Comparison of ENCODE assay signal across 19 cellular contexts in the genomic region with DNA sequence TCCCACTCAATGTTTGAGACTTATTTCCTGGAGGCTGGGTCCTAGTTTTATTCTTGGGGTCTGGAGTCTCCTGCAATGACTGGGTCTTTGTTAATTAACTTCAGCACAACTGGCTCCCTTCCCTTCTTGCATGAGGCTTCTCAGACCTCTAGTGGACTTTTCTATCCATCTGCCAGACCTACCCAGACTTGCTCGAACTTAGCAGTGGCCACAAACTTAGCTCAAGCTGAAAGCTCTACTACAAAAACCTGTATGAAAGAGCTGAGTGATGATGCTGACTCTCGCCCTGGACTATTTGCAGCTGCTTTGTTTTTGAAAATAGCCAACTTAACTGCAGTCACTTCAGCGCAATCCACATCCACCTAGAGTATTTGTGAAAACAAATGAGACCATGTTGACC. TPM values are rescaled to one million over a fixed set of nuclear protein-coding genes. Genes with fewer than 3 reads are reported as not detected.
DNase-seq lines count a peak whose midpoint lies in the region; ATAC-seq and TF ChIP-seq lines count a peak whose summit lies in the region.
"Had no signal": no experiment of that assay in that cellular context is flagged by ENCODE, and none has a peak within 500 bp of the region (broad histone marks: within the 10 kb centered on the region; RNA-seq: fewer than 3 reads in every experiment).

No MANE protein-coding gene starts in this region.

- H3K18ac ChIP-seq in H9 (ENCODE audit: insufficient read length, low read depth, low read length): no peak overlapping the region

- no peaks in the 10 kb centered on the region; the same call in 1 of the 2 replicates for H3K27me3 Mint-ChIP-seq in H9 (ENCODE audit: low read depth)
- no peaks in the 10 kb centered on the region for H3K27me3 Mint-ChIP-seq in stimulated activated memory B cell treated with anti-CD40 and anti-IgM and Interleukin-4, amounts not matched to agents 10 μg/mL and 1 μg/mL and 100 μg/mL, for 72 hours
- H3K27me3 Mint-ChIP-seq in naive thymus-derived CD8-positive, alpha-beta T cell: no peaks in the 10 kb centered on the region

- in situ Hi-C loops in ACHN (cut with HindIII; ENCODE audit: low pct_ligation_motif_present, low pct_unique_long_range_greater_than_20kb, low sequenced_read_pairs): no loop called here

- peak overlapping the region in 2 of 3 experiments; percentile 15 to 71; a peak in 2 of 7 replicates for H3K27ac Mint-ChIP-seq in H9
- H3K27ac Mint-ChIP-seq in stimulated activated memory B cell treated with anti-CD40 and anti-IgM and Interleukin-4, amounts not matched to agents 10 μg/mL and 1 μg/mL and 100 μg/mL, for 72 hours: peak overlapping the region; percentile 76
- H3K27ac Mint-ChIP-seq in naive thymus-derived CD8-positive, alpha-beta T cell: no peak overlapping the region
- H3K27ac Mint-ChIP-seq: CD8-positive, alpha-beta T cell had no signal

- no peak overlapping the region for H3K9ac ChIP-seq in H9 (ENCODE audit: extremely low read depth, insufficient read length, low read length)
- H3K9ac ChIP-seq: BLaER1 had no signal

- H2AK5ac ChIP-seq in H9 (ENCODE audit: insufficient read length, low read length): no peak overlapping the region

- no peak overlapping the region for H3K14ac ChIP-seq in H9 (ENCODE audit: insufficient read depth, low read length)

- no peak overlapping the region for H2BK120ac ChIP-seq in H9 (ENCODE audit: low read depth, low read length, poor library complexity, severe bottlenecking)

- H3K27ac ChIP-seq in H9 (ENCODE audit: insufficient read length, low read depth, low read length) (no peak overlapping the region), OCI-LY7 (ENCODE audit: low read depth, low read length, poor library complexity, severe bottlenecking) (no peak overlapping the region)
- H3K27ac ChIP-seq: BLaER1, HL-60, RWPE1 had no signal

- no peak overlapping the region for H3K4me3 ChIP-seq in OCI-LY7 (ENCODE audit: low read depth, low read length, poor library complexity, severe bottlenecking)
- H3K4me3 ChIP-seq: BLaER1 had no signal

- H4K8ac ChIP-seq in H9 (replicated peaks; ENCODE audit: insufficient read length, low read depth, low read length): no peak overlapping the region

- no peak overlapping the region for H3K56ac ChIP-seq in H9 (ENCODE audit: insufficient read length, low read depth, low read length)

- CTCF ChIA-PET in OCI-LY7 (lab: Charles Lee; ENCODE audit: unreplicated experiment): interaction anchor here (1.2 kb wide), 1 partner anchor 85 kb away, joined by 3 read pairs; no protein-coding TSS in a partner anchor

- H3K79me2 ChIP-seq in H9 (ENCODE audit: insufficient read depth, low read length) (no peaks in the 10 kb centered on the region), OCI-LY7 (ENCODE audit: insufficient read depth, low read depth, low read length) (no peaks in the 10 kb centered on the region)

- no peak overlapping the region for H3K23ac ChIP-seq in H9 (ENCODE audit: insufficient read length, low read depth, low read length)

- H4K20me1 ChIP-seq in H9 (ENCODE audit: control insufficient read depth, insufficient read depth, insufficient read length) (no peaks in the 10 kb centered on the region), OCI-LY7 (ENCODE audit: insufficient read depth, low read length) (no peaks in the 10 kb centered on the region)
- H4K20me1 ChIP-seq: BLaER1 had no signal

- no peak overlapping the region for H3K4me3 Mint-ChIP-seq in H9
- H3K4me3 Mint-ChIP-seq in stimulated activated memory B cell treated with anti-CD40 and anti-IgM and Interleukin-4, amounts not matched to agents 10 μg/mL and 1 μg/mL and 100 μg/mL, for 72 hours: peak overlapping the region; percentile 26
- no peak overlapping the region for H3K4me3 Mint-ChIP-seq in naive thymus-derived CD8-positive, alpha-beta T cell
- H3K4me3 Mint-ChIP-seq: CD8-positive, alpha-beta T cell had no signal

- no peak overlapping the region for H4K5ac ChIP-seq in H9 (ENCODE audit: insufficient read length, low read depth, low read length)

- no peaks in the 10 kb centered on the region for H3K4me1 ChIP-seq in H9 (ENCODE audit: insufficient read depth, low read length)
- no peaks in the 10 kb centered on the region for H3K4me1 ChIP-seq in OCI-LY7 (ENCODE audit: insufficient read depth, low read length, poor library complexity, severe bottlenecking)
- H3K4me1 ChIP-seq: BLaER1 had no signal

- no peak overlapping the region for H4K91ac ChIP-seq in H9 (ENCODE audit: insufficient read length, low read depth, low read length)

- no peak overlapping the region for H3T11ph ChIP-seq in H9 (ENCODE audit: low read length)

- TF ChIP-seq CTCF in H9 (conservative IDR thresholded peaks at IDR 0.05) (no peak), OCI-LY7 (conservative IDR thresholded peaks at IDR 0.05; ENCODE audit: low read length) (no peak)

- no peak overlapping the region for H2BK5ac ChIP-seq in H9 (ENCODE audit: insufficient read length, low read length)

- H3K36me3 Mint-ChIP-seq in H9 (ENCODE audit: insufficient read depth in 1 of 3, low read depth in 3 of 3): no peaks in the 10 kb centered on the region
- no peaks in the 10 kb centered on the region for H3K36me3 Mint-ChIP-seq in stimulated activated memory B cell treated with anti-CD40 and anti-IgM and Interleukin-4, amounts not matched to agents 10 μg/mL and 1 μg/mL and 100 μg/mL, for 72 hours
- H3K36me3 Mint-ChIP-seq in naive thymus-derived CD8-positive, alpha-beta T cell: no peaks in the 10 kb centered on the region
- H3K36me3 Mint-ChIP-seq: CD8-positive, alpha-beta T cell had no signal

- DNase-seq in H9 (no peak), OCI-LY7 (ENCODE audit: low spot score) (no peak), superior temporal gyrus (ENCODE audit: extremely low spot score) (no peak), NCI-H510A treated with DMSO at 0.1 percent for 48 hours (lab: John Stamatoyannopoulos, UW) (no peak), ACHN (no peak)
- no peak for DNase-seq in naive thymus-derived CD8-positive, alpha-beta T cell
- DNase-seq: CD8-positive, alpha-beta T cell; DND-41; MV-4-11; NCI-H1417 treated with DMSO at 0.1 percent for 48 hours; NCI-H1930; NCI-H446; NK-92 treated with Interleukin-12 subunit alpha and Interleukin-12 subunit beta, amount 100 ng/mL, for 24 hours; PC-3 had no signal

- no peaks in the 10 kb centered on the region for H3K9me3 Mint-ChIP-seq in H9
- H3K9me3 Mint-ChIP-seq in stimulated activated memory B cell treated with anti-CD40 and anti-IgM and Interleukin-4, amounts not matched to agents 10 μg/mL and 1 μg/mL and 100 μg/mL, for 72 hours: no peaks in the 10 kb centered on the region
- H3K9me3 Mint-ChIP-seq in naive thymus-derived CD8-positive, alpha-beta T cell: no peaks in the 10 kb centered on the region
- H3K9me3 Mint-ChIP-seq: CD8-positive, alpha-beta T cell had no signal

- no CpG with 5 or more reads among the region's 3 CpGs for WGBS in H9 (ENCODE audit: extremely low coverage, insufficient read length, low lambda C conversion rate)

- no peaks in the 10 kb centered on the region for H3K27me3 ChIP-seq in H9 (ENCODE audit: insufficient read depth, low read length)
- H3K27me3 ChIP-seq: BLaER1 had no signal

- H3K4me2 ChIP-seq in H9 (ENCODE audit: insufficient read depth, insufficient read length, low read length) (no peak overlapping the region), OCI-LY7 (ENCODE audit: low read length) (no peak overlapping the region)
- H3K4me2 ChIP-seq: BLaER1 had no signal

- no peak overlapping the region for H2BK15ac ChIP-seq in H9 (ENCODE audit: low read depth, low read length)

- BruUV-seq in OCI-LY7 (replicated peaks; lab: Mats Ljungman, UMichigan): no TSS peak

- no peaks in the 10 kb centered on the region for H3K79me1 ChIP-seq in H9 (ENCODE audit: insufficient read depth, low read depth, low read length, poor library complexity, severe bottlenecking)

- H3K4me1 Mint-ChIP-seq in H9: peaks cover 3 to 7% of the 10 kb centered on the region in 2 experiments
- H3K4me1 Mint-ChIP-seq in stimulated activated memory B cell treated with anti-CD40 and anti-IgM and Interleukin-4, amounts not matched to agents 10 μg/mL and 1 μg/mL and 100 μg/mL, for 72 hours: peaks cover 43% of the 10 kb centered on the region
- H3K4me1 Mint-ChIP-seq in naive thymus-derived CD8-positive, alpha-beta T cell: peaks cover 0 to 19% (median 0%) of the 10 kb centered on the region in 4 donors

- H3K9me2 ChIP-seq in OCI-LY7 (ENCODE audit: insufficient read depth, low read length): no peaks in the 10 kb centered on the region

- no peaks in the 10 kb centered on the region for H3K23me2 ChIP-seq in H9 (ENCODE audit: insufficient read length, low read depth, low read length, poor library complexity, severe bottlenecking)

- H2BK20ac ChIP-seq in H9 (ENCODE audit: low read depth, low read length, poor library complexity, severe bottlenecking): no peak overlapping the region

- no peak overlapping the region for H3K4ac ChIP-seq in H9 (ENCODE audit: low read depth, low read length)

- no peaks in the 10 kb centered on the region for H3K36me3 ChIP-seq in OCI-LY7 (ENCODE audit: insufficient read depth, low read length)
- H3K36me3 ChIP-seq: BLaER1 had no signal

- H3K9me3 ChIP-seq in H9 (ENCODE audit: control insufficient read depth, low read depth, low read length) (no peaks in the 10 kb centered on the region), OCI-LY7 (ENCODE audit: low read length) (no peaks in the 10 kb centered on the region)
- H3K9me3 ChIP-seq: BLaER1 had no signal

- POLR2A ChIA-PET in OCI-LY7 (lab: Charles Lee): interaction anchor here (0.9 kb wide), 1 partner anchor 216 kb away, joined by 7 read pairs; no protein-coding TSS in a partner anchor
- POLR2A ChIA-PET in naive thymus-derived CD8-positive, alpha-beta T cell (lab: Charles Lee): interaction anchor here (0.7 kb wide), 1 partner anchor 80 kb away, joined by 3 read pairs; no protein-coding TSS in a partner anchor

- H2BK12ac ChIP-seq in H9 (ENCODE audit: insufficient read length, low read depth, low read length): no peak overlapping the region

- intact Hi-C loops in OCI-LY7 (cut with micrococcal nuclease; ENCODE audit: unreplicated experiment): no loop called here

- H2AFZ ChIP-seq in H9 (ENCODE audit: low read length) (no peak overlapping the region), OCI-LY7 (ENCODE audit: low read length) (peak overlapping the region; percentile 40; the same call in 1 of the 2 replicates)

- ATAC-seq in GM18907 (IDR thresholded peaks at IDR 0.05; ENCODE audit: unreplicated experiment): peak; percentile 24
- no peak for ATAC-seq in stimulated activated memory B cell treated with anti-CD40 and anti-IgM and Interleukin-4, amounts not matched to agents 10 μg/mL and 1 μg/mL and 100 μg/mL, for 72 hours
- no peak for ATAC-seq in naive thymus-derived CD8-positive, alpha-beta T cell
- ATAC-seq: CD8-positive, alpha-beta T cell; PC-3 had no signal

RNA-seq across cellular contexts. Expression of gene ANXA4, which starts 10.8 kb away (rescaled TPM):
- total RNA-seq in H9 (2021) (14.3 and 14.4 TPM in 2 replicates), OCI-LY7 (2022) (3.5 and 3.6 TPM in 2 replicates)
- total RNA-seq in OCI-LY7 (2014; rRNA removed; shearing (Covaris generic)): 0.38 and 0.72 TPM in 2 replicates
- total RNA-seq in naive thymus-derived CD8-positive, alpha-beta T cell: 10 to 100 TPM in 1 of 2 experiments, 1 to 10 TPM in 1; 8.0 to 10.0 TPM
- polyA plus RNA-seq in naive thymus-derived CD8-positive, alpha-beta T cell: 10 to 100 TPM in 1 of 3 donors, 1 to 10 TPM in 2; 2.9 to 15.8 (median 3.8) TPM

Comparison
In these comparisons a context has a peak if more than half of its experiments do, and no peak if none do; other contexts are left out.
1. H3K27ac Mint-ChIP-seq: peak in H9 (2 of 3) and stimulated activated memory B cell treated with anti-CD40 and anti-IgM and Interleukin-4, amounts not matched to agents 10 μg/mL and 1 μg/mL and 100 μg/mL, for 72 hours (single experiment); none in naive thymus-derived CD8-positive, alpha-beta T cell (0 of 10).